ENCODE assay signal across 9 cellular contexts in genomic region chr6:49462599-49462926, GRCh38. TPM values are rescaled to one million over a fixed set of nuclear protein-coding genes. Genes with fewer than 3 reads are reported as not detected.
DNase-seq lines count a peak whose midpoint lies in the region; ATAC-seq, FAIRE-seq and TF ChIP-seq lines count a peak whose summit lies in the region.
"Had no signal": no experiment of that assay in that cellular context is flagged by ENCODE, and none has a peak within 500 bp of the region (broad histone marks: within the 10 kb centered on the region; RNA-seq: fewer than 3 reads in every experiment).

No MANE protein-coding gene starts in this region.

- WGBS in mesodermal cell (ENCODE audit: insufficient coverage in 2 of 2), 2 experiments, result 7 to 14% methylated on average over 5 to 7 of the region's 7 CpGs

- H3K36me3 Mint-ChIP-seq in CD4-positive, CD25-positive, alpha-beta regulatory T cell, result peaks cover 14% of the 10 kb centered on the region
- peaks cover 3% of the 10 kb centered on the region for H3K36me3 Mint-ChIP-seq in IgD-negative memory B cell

- no peaks in the 10 kb centered on the region for H3K27me3 ChIP-seq in CD4-positive, CD25-positive, alpha-beta regulatory T cell (ENCODE audit: control insufficient read depth, insufficient read depth, low read length)
- no peaks in the 10 kb centered on the region for H3K27me3 ChIP-seq in bronchial epithelial cell (ENCODE audit: control insufficient read depth, insufficient read depth, low read length)

- TF ChIP-seq CTCF in bronchial epithelial cell (IDR thresholded peaks at IDR 0.05; ENCODE audit: insufficient read depth, low read length, severe bottlenecking), result no peak

- H3K36me3 ChIP-seq in CD4-positive, CD25-positive, alpha-beta regulatory T cell (ENCODE audit: control insufficient read depth, insufficient read depth, low read length), result peaks cover 6% of the 10 kb centered on the region
- H3K36me3 ChIP-seq in bronchial epithelial cell (ENCODE audit: control insufficient read depth, insufficient read depth, low read length) (no peaks in the 10 kb centered on the region), mesodermal cell (ENCODE audit: control insufficient read depth, insufficient read depth, low read length) (peaks cover 4% of the 10 kb centered on the region)

- H3K9me3 Mint-ChIP-seq in CD4-positive, CD25-positive, alpha-beta regulatory T cell, result no peaks in the 10 kb centered on the region
- H3K9me3 Mint-ChIP-seq in IgD-negative memory B cell, result no peaks in the 10 kb centered on the region

- H3K27me3 Mint-ChIP-seq in CD4-positive, CD25-positive, alpha-beta regulatory T cell, result no peaks in the 10 kb centered on the region
- no peaks in the 10 kb centered on the region for H3K27me3 Mint-ChIP-seq in IgD-negative memory B cell

- peaks cover 10 to 71% (median 48%) of the 10 kb centered on the region in 4 donors for H3K4me1 Mint-ChIP-seq in CD4-positive, CD25-positive, alpha-beta regulatory T cell
- peaks cover 25 to 40% (median 36%) of the 10 kb centered on the region in 3 donors for H3K4me1 Mint-ChIP-seq in IgD-negative memory B cell

- H3K4me1 ChIP-seq in CD4-positive, CD25-positive, alpha-beta regulatory T cell (ENCODE audit: control insufficient read depth, insufficient read depth, low read length, poor library complexity, severe bottlenecking), result peaks cover 24% of the 10 kb centered on the region
- H3K4me1 ChIP-seq in mesodermal cell (ENCODE audit: control insufficient read depth, insufficient read depth, low read length, poor library complexity, severe bottlenecking), result peaks cover 3% of the 10 kb centered on the region

- peak overlapping the region; percentile 93 to 100 (median 97) for H3K27ac Mint-ChIP-seq in CD4-positive, CD25-positive, alpha-beta regulatory T cell
- H3K27ac Mint-ChIP-seq in IgD-negative memory B cell, result peak overlapping the region; percentile 65 to 98 (median 91)

- FAIRE-seq in bronchial epithelial cell (lab: Jason Lieb, UNC), result no peak

- H3K27ac ChIP-seq in CD4-positive, CD25-positive, alpha-beta regulatory T cell (ENCODE audit: insufficient read depth, low read length, poor library complexity, severe bottlenecking), result peak overlapping the region; percentile 85
- H3K27ac ChIP-seq in mesodermal cell (ENCODE audit: low read depth, low read length, severe bottlenecking), result peak overlapping the region; percentile 68

- H3K9me3 ChIP-seq in CD4-positive, CD25-positive, alpha-beta regulatory T cell (ENCODE audit: control insufficient read depth in 2 of 2, low read length in 2 of 2), result no peaks in the 10 kb centered on the region
- H3K9me3 ChIP-seq in mesodermal cell (ENCODE audit: control insufficient read depth, low read length), result no peaks in the 10 kb centered on the region

- H3K4me3 ChIP-seq in CD4-positive, CD25-positive, alpha-beta regulatory T cell (ENCODE audit: low read depth, low read length), result peak overlapping the region; percentile 98
- H3K4me3 ChIP-seq in bronchial epithelial cell (ENCODE audit: low read depth, low read length) (peak overlapping the region; percentile 63), mesodermal cell (ENCODE audit: extremely low read depth, insufficient read depth, low read length, poor library complexity, severe bottlenecking) (peak overlapping the region; percentile 70)

- H3K4me3 Mint-ChIP-seq in CD4-positive, CD25-positive, alpha-beta regulatory T cell, result peak overlapping the region; percentile 91 to 96 (median 94)
- peak overlapping the region; percentile 94 to 99 (median 98) for H3K4me3 Mint-ChIP-seq in IgD-negative memory B cell

- no peak for DNase-seq in CD4-positive, CD25-positive, alpha-beta regulatory T cell
- DNase-seq in bronchial epithelial cell (ENCODE audit: low read depth) (no peak), A172 (ENCODE audit: low spot score) (no peak), NCI-H2107 (lab: John Stamatoyannopoulos, UW) (no peak), NCI-H1048 (lab: John Stamatoyannopoulos, UW) (no peak)

- ATAC-seq in CD4-positive, CD25-positive, alpha-beta regulatory T cell (ENCODE audit: low read depth in 2 of 2), result no peak
- peak; percentile 2 for ATAC-seq in GM21390 (IDR thresholded peaks at IDR 0.05; ENCODE audit: unreplicated experiment)

RNA-seq across cellular contexts. Expression of gene MMUT, which starts 0.5 kb away (rescaled TPM):
- total RNA-seq in CD4-positive, CD25-positive, alpha-beta regulatory T cell, result 8.2 TPM
- polyA plus RNA-seq in CD4-positive, CD25-positive, alpha-beta regulatory T cell, result 10 to 100 TPM; 11.7 to 17.0 (median 13.4) TPM
- polyA plus RNA-seq in IgD-negative memory B cell, result 10.4 TPM
- total RNA-seq in bronchial epithelial cell, result 16.8 and 19.7 TPM in 2 replicates
- 20.4 TPM for polyA plus RNA-seq in mesodermal cell (2013, experiment 1 of 2)
- 21.8 TPM for polyA plus RNA-seq in mesodermal cell (2013, experiment 2 of 2)
- total RNA-seq in A172 (2014; rRNA removed; shearing (Covaris generic)), result 9.0 and 10.1 TPM in 2 replicates

RNA-seq across cellular contexts. Expression of gene CENPQ, which starts 0.6 kb away (rescaled TPM):
- total RNA-seq in CD4-positive, CD25-positive, alpha-beta regulatory T cell, result 1.3 TPM
- 1 to 10 TPM; 4.4 to 7.5 (median 4.9) TPM for polyA plus RNA-seq in CD4-positive, CD25-positive, alpha-beta regulatory T cell
- 4.6 TPM for polyA plus RNA-seq in IgD-negative memory B cell
- 1.7 and 2.4 TPM in 2 replicates for total RNA-seq in bronchial epithelial cell
- 14.1 TPM for polyA plus RNA-seq in mesodermal cell (2013, experiment 1 of 2)
- 19.5 TPM for polyA plus RNA-seq in mesodermal cell (2013, experiment 2 of 2)
- total RNA-seq in A172 (2014; rRNA removed; shearing (Covaris generic)), result 26.0 and 32.8 TPM in 2 replicates

RNA-seq across cellular contexts. Expression of gene GLYATL3, which starts 37.2 kb away (rescaled TPM):
- not detected for total RNA-seq in CD4-positive, CD25-positive, alpha-beta regulatory T cell
- polyA plus RNA-seq in CD4-positive, CD25-positive, alpha-beta regulatory T cell, result not detected
- not detected for polyA plus RNA-seq in IgD-negative memory B cell
- total RNA-seq in bronchial epithelial cell, result 0.26 TPM in 1 of 2 replicates, not detected in the other
- polyA plus RNA-seq in mesodermal cell (2013, experiment 1 of 2), result not detected
- polyA plus RNA-seq in mesodermal cell (2013, experiment 2 of 2), result not detected
- total RNA-seq in A172 (2014; rRNA removed; shearing (Covaris generic)), result not detected in 2 replicates
- total RNA-seq: NCI-H460 had no signal
